17 cellular contexts compared by ENCODE assay signal in genomic region chr11:109707411-109707810, GRCh38.
"Had no signal": no experiment of that assay in that cellular context is flagged by ENCODE, and none has a peak within 500 bp of the region (broad histone marks: within the 10 kb centered on the region; RNA-seq: fewer than 3 reads in every experiment).

No MANE protein-coding gene starts in this region.

- DNase-seq: activated B cell treated with CpG ODN at 0.5 μM for 24 hours; activated CD4-positive, alpha-beta T cell treated with anti-CD3 and anti-CD28 coated beads for 48 hours; activated CD8-positive, alpha-beta memory T cell treated with anti-CD3 and anti-CD28 coated beads, Interleukin-2, amount 50 U/mL, for 4 hours; activated CD8-positive, alpha-beta T cell treated with anti-CD3 and anti-CD28 coated beads for 36 hours; activated effector memory CD4-positive, alpha-beta T cell treated with anti-CD3 and anti-CD28 coated beads, Interleukin-2, amount 50 U/mL, for 16 hours; activated T-cell treated with anti-CD3 and anti-CD28 coated beads, Interleukin-2, amount 50 U/mL, for 48 hours; dorsolateral prefrontal cortex; endodermal cell; immature natural killer cell; mammary epithelial cell; naive thymus-derived CD4-positive, alpha-beta T cell; stimulated activated CD4-positive, alpha-beta T cell treated with anti-CD3 and anti-CD28 coated beads, Interleukin-2, amount 100 ng/mL, for 48 hours; stimulated activated naive B cell treated with anti-CD40 and anti-IgM and Interleukin-4, amounts not matched to agents 10 μg/mL and 1 μg/mL and 100 μg/mL, for 72 hours; tibial artery; uterus had no signal

- H3K9me3 ChIP-seq: tibial artery, uterus had no signal

- ATAC-seq: activated CD8-positive, alpha-beta T cell treated with anti-CD3 and anti-CD28 coated beads for 36 hours; activated naive CD4-positive, alpha-beta T cell treated with anti-CD3 and anti-CD28 coated beads, Interleukin-2, amount 50 U/mL, for 72 hours; naive thymus-derived CD4-positive, alpha-beta T cell; stimulated activated naive B cell treated with anti-CD40 and anti-IgM and Interleukin-4, amounts not matched to agents 10 μg/mL and 1 μg/mL and 100 μg/mL, for 72 hours had no signal

- H3K4me1 ChIP-seq: parathyroid adenoma, tibial artery, uterus had no signal

- H3K36me3 ChIP-seq: tibial artery, uterus had no signal

- H3K27me3 ChIP-seq: dorsolateral prefrontal cortex, tibial artery, uterus had no signal

- H3K4me3 ChIP-seq: dorsolateral prefrontal cortex, tibial artery, uterus had no signal

- H3K27ac ChIP-seq: parathyroid adenoma, tibial artery, uterus had no signal
